23 cellular contexts compared by ENCODE assay signal in genomic region chr19:15962319-15962718, GRCh38. TPM values are rescaled to one million over a fixed set of nuclear protein-coding genes. Genes with fewer than 3 reads are reported as not detected.
"Had no signal": no experiment of that assay in that cellular context is flagged by ENCODE, and none has a peak within 500 bp of the region (broad histone marks: within the 10 kb centered on the region; RNA-seq: fewer than 3 reads in every experiment).

No MANE protein-coding gene starts in this region.

- H3K4me1 ChIP-seq: colonic mucosa, lower lobe of right lung, pancreas, upper lobe of right lung had no signal

- H3K9me3 Mint-ChIP-seq: activated T-helper 17 cell treated with anti-CD3 and anti-CD28 coated beads, Interleukin-2, amount 50 U/mL, for 72 hours; central memory CD8-positive, alpha-beta T cell; natural killer cell had no signal

- ATAC-seq: activated CD8-positive, alpha-beta memory T cell treated with anti-CD3 and anti-CD28 coated beads, Interleukin-2, amount 10 ng/mL, durations not matched to agents 7 days and 5 days; activated T-helper 17 cell treated with anti-CD3 and anti-CD28 coated beads, Interleukin-2, amount 50 U/mL, for 72 hours; lower lobe of right lung; natural killer cell; pancreas; sciatic nerve; stimulated activated naive B cell treated with anti-CD40 and anti-IgM and Interleukin-4, amounts not matched to agents 10 μg/mL and 1 μg/mL and 100 μg/mL, for 72 hours; upper lobe of right lung had no signal

- H3K27ac Mint-ChIP-seq: activated CD8-positive, alpha-beta memory T cell treated with anti-CD3 and anti-CD28 coated beads, Interleukin-2, amount 10 ng/mL, durations not matched to agents 7 days and 5 days; activated T-helper 17 cell treated with anti-CD3 and anti-CD28 coated beads, Interleukin-2, amount 50 U/mL, for 72 hours; endodermal cell; natural killer cell; stimulated activated naive B cell treated with anti-CD40 and anti-IgM and Interleukin-4, amounts not matched to agents 10 μg/mL and 1 μg/mL and 100 μg/mL, for 72 hours had no signal

- H3K9me3 ChIP-seq: colonic mucosa, lower lobe of right lung, neutrophil, pancreas, upper lobe of right lung had no signal

- H3K4me1 Mint-ChIP-seq: activated CD8-positive, alpha-beta memory T cell treated with anti-CD3 and anti-CD28 coated beads, Interleukin-2, amount 10 ng/mL, durations not matched to agents 7 days and 5 days; activated T-helper 17 cell treated with anti-CD3 and anti-CD28 coated beads, Interleukin-2, amount 50 U/mL, for 72 hours; central memory CD8-positive, alpha-beta T cell; endodermal cell; natural killer cell; stimulated activated naive B cell treated with anti-CD40 and anti-IgM and Interleukin-4, amounts not matched to agents 10 μg/mL and 1 μg/mL and 100 μg/mL, for 72 hours had no signal

- H3K4me3 Mint-ChIP-seq: activated CD8-positive, alpha-beta memory T cell treated with anti-CD3 and anti-CD28 coated beads, Interleukin-2, amount 10 ng/mL, durations not matched to agents 7 days and 5 days; activated T-helper 17 cell treated with anti-CD3 and anti-CD28 coated beads, Interleukin-2, amount 50 U/mL, for 72 hours; central memory CD8-positive, alpha-beta T cell; endodermal cell; natural killer cell; stimulated activated naive B cell treated with anti-CD40 and anti-IgM and Interleukin-4, amounts not matched to agents 10 μg/mL and 1 μg/mL and 100 μg/mL, for 72 hours had no signal

- H3K36me3 ChIP-seq: brain microvascular endothelial cell, colonic mucosa, lower lobe of right lung, neutrophil, pancreas, thoracic aorta, upper lobe of right lung had no signal

- H3K36me3 Mint-ChIP-seq: activated CD8-positive, alpha-beta memory T cell treated with anti-CD3 and anti-CD28 coated beads, Interleukin-2, amount 10 ng/mL, durations not matched to agents 7 days and 5 days; natural killer cell; stimulated activated naive B cell treated with anti-CD40 and anti-IgM and Interleukin-4, amounts not matched to agents 10 μg/mL and 1 μg/mL and 100 μg/mL, for 72 hours had no signal

- H3K4me3 ChIP-seq: colonic mucosa, hepatocyte, lower lobe of right lung, pancreas, smooth muscle cell, thoracic aorta, upper lobe of right lung had no signal

- H3K27me3 ChIP-seq: brain microvascular endothelial cell, colonic mucosa, hepatocyte, neutrophil, pancreas had no signal

- H3K27ac ChIP-seq: brain microvascular endothelial cell, colonic mucosa, epithelial cell of prostate, hepatocyte, lower lobe of right lung, neutrophil, pancreas, thoracic aorta, upper lobe of right lung had no signal

- DNase-seq: activated CD8-positive, alpha-beta memory T cell treated with anti-CD3 and anti-CD28 coated beads, Interleukin-2, amount 10 ng/mL, durations not matched to agents 7 days and 5 days; activated naive CD4-positive, alpha-beta T cell; activated T-cell treated with anti-CD3 and anti-CD28 coated beads, Interleukin-2, amount 50 U/mL, for 1 hour; aorta; brain microvascular endothelial cell; colonic mucosa; endodermal cell; foreskin fibroblast; lower lobe of right lung; natural killer cell; pancreas; stimulated activated CD4-positive, alpha-beta T cell treated with anti-CD3 and anti-CD28 coated beads, Interleukin-4, amount 100 ng/mL, for 4 hours; stimulated activated naive B cell treated with anti-CD40 and anti-IgM and Interleukin-4, amounts not matched to agents 10 μg/mL and 1 μg/mL and 100 μg/mL, for 72 hours; T-helper 2 cell; upper lobe of right lung had no signal

RNA-seq across cellular contexts. Expression of gene OR10H4, which starts 13.5 kb away (rescaled TPM):
- total RNA-seq: activated CD8-positive, alpha-beta memory T cell treated with anti-CD3 and anti-CD28 coated beads, Interleukin-2, amount 10 ng/mL, durations not matched to agents 7 days and 5 days; activated T-helper 17 cell treated with anti-CD3 and anti-CD28 coated beads, Interleukin-2, amount 50 U/mL, for 72 hours; aorta; colonic mucosa; endodermal cell; hepatocyte; lower lobe of right lung; natural killer cell; pancreas; sciatic nerve; smooth muscle cell; thoracic aorta; upper lobe of right lung had no signal
- polyA plus RNA-seq: aorta, hepatocyte, pancreas, smooth muscle cell had no signal

RNA-seq across cellular contexts. Expression of gene CYP4F11, which starts 28.0 kb away (rescaled TPM):
- total RNA-seq: activated CD8-positive, alpha-beta memory T cell treated with anti-CD3 and anti-CD28 coated beads, Interleukin-2, amount 10 ng/mL, durations not matched to agents 7 days and 5 days; activated T-helper 17 cell treated with anti-CD3 and anti-CD28 coated beads, Interleukin-2, amount 50 U/mL, for 72 hours; endodermal cell; hepatocyte; natural killer cell; smooth muscle cell had no signal
- polyA plus RNA-seq: hepatocyte, smooth muscle cell had no signal
